ENCODE assay signal across 8 cellular contexts in genomic region chr18:49486959-49487710, GRCh38. TPM values are rescaled to one million over a fixed set of nuclear protein-coding genes. Genes with fewer than 3 reads are reported as not detected.
DNase-seq lines count a peak whose midpoint lies in the region; ATAC-seq and FAIRE-seq lines count a peak whose summit lies in the region.

C18orf32 (minus strand) TSS chr18:49487234; CDS start chr18:49483748, 3,486 bp downstream.

- peaks cover 3% of the 10 kb centered on the region for H3K36me3 ChIP-seq in endocrine pancreas (ENCODE audit: control insufficient read depth, insufficient read depth, low read length)

- ATAC-seq in GM21367 (IDR thresholded peaks at IDR 0.05; ENCODE audit: unreplicated experiment) = peak; percentile 91

- H3K4me1 ChIP-seq in endocrine pancreas (ENCODE audit: control insufficient read depth, insufficient read depth, low read length) = peaks cover 6% of the 10 kb centered on the region

- peak; percentile 64 for DNase-seq in COLO829 (ENCODE audit: low spot score)
- peak; percentile 87 for DNase-seq in HTR-8/SVneo (ENCODE audit: insufficient read length, low spot score)
- DNase-seq in NOMO-1 treated with dmso at 0.1 percent for 144 hours (lab: John Stamatoyannopoulos, UW; ENCODE audit: unreplicated experiment) = peak; percentile 88
- peak; percentile 93 to 94 (median 94) for DNase-seq in activated CD8-positive, alpha-beta memory T cell treated with anti-CD3 and anti-CD28 coated beads for 48 hours (ENCODE audit: low read depth in 2 of 3, low spot score in 2 of 3)
- DNase-seq in mesenteric fat pad (ENCODE audit: low spot score) = peak; percentile 99
- peak; percentile 89 for DNase-seq in stimulated activated CD8-positive, alpha-beta memory T cell treated with anti-CD3 and anti-CD28 coated beads, Interleukin-15, amount 100 ng/mL, for 24 hours (ENCODE audit: low read depth)

- peak within 1 kb of the TSS; percentile 97 for H3K4me3 ChIP-seq in endocrine pancreas (ENCODE audit: control insufficient read depth, insufficient read depth, low read length)

- no peaks in the 10 kb centered on the region for H3K27me3 ChIP-seq in endocrine pancreas (ENCODE audit: control insufficient read depth, insufficient read depth, low read length)

- peak within 1 kb of the TSS; percentile 90 for H3K9ac ChIP-seq in endocrine pancreas (ENCODE audit: control insufficient read depth, insufficient read depth, low read length)

- FAIRE-seq in HTR-8/SVneo (lab: Jason Lieb, UNC) = peak; percentile 75

- no peaks in the 10 kb centered on the region for H3K9me3 ChIP-seq in endocrine pancreas (ENCODE audit: control insufficient read depth, low read length)

RNA-seq across cellular contexts. Expression of gene C18orf32, which starts in this region (rescaled TPM):
- 46.5 TPM for total RNA-seq in mesenteric fat pad

Comparison
In these comparisons a context has a peak if more than half of its experiments do, and no peak if none do; other contexts are left out.
1. Peak in every context shown above with its lines: DNase-seq, ATAC-seq and H3K4me3 ChIP-seq.